1 cellular context compared by ENCODE assay signal in the genomic region with DNA sequence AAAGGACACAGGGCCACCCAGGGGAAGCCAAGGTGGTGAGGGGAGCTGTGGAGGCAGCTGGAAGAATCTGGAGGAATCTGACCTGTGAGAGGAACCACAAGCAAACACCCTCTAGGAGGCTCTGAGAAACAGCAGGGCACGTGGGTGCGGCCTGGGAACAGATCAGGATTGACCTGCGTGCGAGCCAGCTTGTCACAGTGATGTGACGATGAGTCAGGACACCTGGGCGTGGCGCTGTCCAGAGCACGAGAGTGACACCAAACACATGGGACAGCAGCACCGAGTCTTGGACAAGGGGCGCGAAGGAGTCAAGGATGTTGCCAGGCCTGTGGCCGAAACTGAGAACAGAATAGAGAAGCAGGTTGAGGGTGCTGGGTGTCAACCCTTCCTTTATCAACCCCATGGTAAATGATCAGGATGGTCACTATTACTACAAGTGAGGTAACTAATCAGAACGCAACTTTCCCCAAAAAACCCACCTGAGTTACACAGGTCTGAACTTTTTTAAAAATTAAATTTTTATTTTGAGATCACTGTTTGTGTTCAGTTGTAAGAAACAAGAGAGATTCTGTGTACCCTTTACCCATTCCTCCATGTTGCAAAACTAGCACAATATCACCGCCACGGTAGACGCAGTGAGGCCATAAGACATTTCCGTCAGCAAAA.
A peak's percentile ranks its signal among the peaks of the same experiment; 100 is the strongest.
TF ChIP-seq lines count a peak whose summit lies in the region.

No MANE protein-coding gene starts in this region.

TF ChIP-seq in HepG2, 621 proteins besides CTCF, POLR2A, EP300 and RAD21 (continued from another document and continues in another):
- TF ChIP-seq, protein P1, sequence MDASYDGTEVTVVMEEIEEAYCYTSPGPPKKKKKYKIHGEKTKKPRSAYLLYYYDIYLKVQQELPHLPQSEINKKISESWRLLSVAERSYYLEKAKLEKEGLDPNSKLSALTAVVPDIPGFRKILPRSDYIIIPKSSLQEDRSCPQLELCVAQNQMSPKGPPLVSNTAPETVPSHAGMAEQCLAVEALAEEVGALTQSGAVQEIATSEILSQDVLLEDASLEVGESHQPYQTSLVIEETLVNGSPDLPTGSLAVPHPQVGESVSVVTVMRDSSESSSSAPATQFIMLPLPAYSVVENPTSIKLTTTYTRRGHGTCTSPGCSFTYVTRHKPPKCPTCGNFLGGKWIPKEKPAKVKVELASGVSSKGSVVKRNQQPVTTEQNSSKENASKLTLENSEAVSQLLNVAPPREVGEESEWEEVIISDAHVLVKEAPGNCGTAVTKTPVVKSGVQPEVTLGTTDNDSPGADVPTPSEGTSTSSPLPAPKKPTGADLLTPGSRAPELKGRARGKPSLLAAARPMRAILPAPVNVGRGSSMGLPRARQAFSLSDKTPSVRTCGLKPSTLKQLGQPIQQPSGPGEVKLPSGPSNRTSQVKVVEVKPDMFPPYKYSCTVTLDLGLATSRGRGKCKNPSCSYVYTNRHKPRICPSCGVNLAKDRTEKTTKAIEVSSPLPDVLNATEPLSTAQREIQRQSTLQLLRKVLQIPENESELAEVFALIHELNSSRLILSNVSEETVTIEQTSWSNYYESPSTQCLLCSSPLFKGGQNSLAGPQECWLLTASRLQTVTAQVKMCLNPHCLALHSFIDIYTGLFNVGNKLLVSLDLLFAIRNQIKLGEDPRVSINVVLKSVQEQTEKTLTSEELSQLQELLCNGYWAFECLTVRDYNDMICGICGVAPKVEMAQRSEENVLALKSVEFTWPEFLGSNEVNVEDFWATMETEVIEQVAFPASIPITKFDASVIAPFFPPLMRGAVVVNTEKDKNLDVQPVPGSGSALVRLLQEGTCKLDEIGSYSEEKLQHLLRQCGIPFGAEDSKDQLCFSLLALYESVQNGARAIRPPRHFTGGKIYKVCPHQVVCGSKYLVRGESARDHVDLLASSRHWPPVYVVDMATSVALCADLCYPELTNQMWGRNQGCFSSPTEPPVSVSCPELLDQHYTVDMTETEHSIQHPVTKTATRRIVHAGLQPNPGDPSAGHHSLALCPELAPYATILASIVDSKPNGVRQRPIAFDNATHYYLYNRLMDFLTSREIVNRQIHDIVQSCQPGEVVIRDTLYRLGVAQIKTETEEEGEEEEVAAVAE (CRISPR knock-in tag; IDR thresholded peaks at IDR 0.05; ENCODE audit: borderline replicate concordance) = no peak
- no peak for TF ChIP-seq ZNF337 (CRISPR knock-in tag; IDR thresholded peaks at IDR 0.05; ENCODE audit: borderline replicate concordance, low read depth)
- TF ChIP-seq HHEX (CRISPR knock-in tag; IDR thresholded peaks at IDR 0.05) = no peak
- TF ChIP-seq, protein P2, sequence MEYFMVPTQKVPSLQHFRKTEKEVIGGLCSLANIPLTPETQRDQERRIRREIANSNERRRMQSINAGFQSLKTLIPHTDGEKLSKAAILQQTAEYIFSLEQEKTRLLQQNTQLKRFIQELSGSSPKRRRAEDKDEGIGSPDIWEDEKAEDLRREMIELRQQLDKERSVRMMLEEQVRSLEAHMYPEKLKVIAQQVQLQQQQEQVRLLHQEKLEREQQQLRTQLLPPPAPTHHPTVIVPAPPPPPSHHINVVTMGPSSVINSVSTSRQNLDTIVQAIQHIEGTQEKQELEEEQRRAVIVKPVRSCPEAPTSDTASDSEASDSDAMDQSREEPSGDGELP (IDR thresholded peaks at IDR 0.05; ENCODE audit: borderline replicate concordance, low read depth) = peak; percentile 69; the same call in 1 of the 2 replicates
- TF ChIP-seq, protein P3, sequence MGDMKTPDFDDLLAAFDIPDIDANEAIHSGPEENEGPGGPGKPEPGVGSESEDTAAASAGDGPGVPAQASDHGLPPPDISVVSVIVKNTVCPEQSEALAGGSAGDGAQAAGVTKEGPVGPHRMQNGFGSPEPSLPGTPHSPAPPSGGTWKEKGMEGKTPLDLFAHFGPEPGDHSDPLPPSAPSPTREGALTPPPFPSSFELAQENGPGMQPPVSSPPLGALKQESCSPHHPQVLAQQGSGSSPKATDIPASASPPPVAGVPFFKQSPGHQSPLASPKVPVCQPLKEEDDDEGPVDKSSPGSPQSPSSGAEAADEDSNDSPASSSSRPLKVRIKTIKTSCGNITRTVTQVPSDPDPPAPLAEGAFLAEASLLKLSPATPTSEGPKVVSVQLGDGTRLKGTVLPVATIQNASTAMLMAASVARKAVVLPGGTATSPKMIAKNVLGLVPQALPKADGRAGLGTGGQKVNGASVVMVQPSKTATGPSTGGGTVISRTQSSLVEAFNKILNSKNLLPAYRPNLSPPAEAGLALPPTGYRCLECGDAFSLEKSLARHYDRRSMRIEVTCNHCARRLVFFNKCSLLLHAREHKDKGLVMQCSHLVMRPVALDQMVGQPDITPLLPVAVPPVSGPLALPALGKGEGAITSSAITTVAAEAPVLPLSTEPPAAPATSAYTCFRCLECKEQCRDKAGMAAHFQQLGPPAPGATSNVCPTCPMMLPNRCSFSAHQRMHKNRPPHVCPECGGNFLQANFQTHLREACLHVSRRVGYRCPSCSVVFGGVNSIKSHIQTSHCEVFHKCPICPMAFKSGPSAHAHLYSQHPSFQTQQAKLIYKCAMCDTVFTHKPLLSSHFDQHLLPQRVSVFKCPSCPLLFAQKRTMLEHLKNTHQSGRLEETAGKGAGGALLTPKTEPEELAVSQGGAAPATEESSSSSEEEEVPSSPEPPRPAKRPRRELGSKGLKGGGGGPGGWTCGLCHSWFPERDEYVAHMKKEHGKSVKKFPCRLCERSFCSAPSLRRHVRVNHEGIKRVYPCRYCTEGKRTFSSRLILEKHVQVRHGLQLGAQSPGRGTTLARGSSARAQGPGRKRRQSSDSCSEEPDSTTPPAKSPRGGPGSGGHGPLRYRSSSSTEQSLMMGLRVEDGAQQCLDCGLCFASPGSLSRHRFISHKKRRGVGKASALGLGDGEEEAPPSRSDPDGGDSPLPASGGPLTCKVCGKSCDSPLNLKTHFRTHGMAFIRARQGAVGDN (CRISPR knock-in tag; IDR thresholded peaks at IDR 0.05) = peak; percentile 89
- peak; percentile 63; the same call in 1 of the 2 replicates for TF ChIP-seq ZNF891 (CRISPR knock-in tag; IDR thresholded peaks at IDR 0.05)
- no peak for TF ChIP-seq ESRRA (CRISPR knock-in tag; IDR thresholded peaks at IDR 0.05; ENCODE audit: low read depth)
- TF ChIP-seq DMAP1 (CRISPR knock-in tag; IDR thresholded peaks at IDR 0.05) = peak; percentile 59
- peak; percentile 28 for TF ChIP-seq SKI (IDR thresholded peaks at IDR 0.05; ENCODE audit: partially characterized antibody)
- TF ChIP-seq ZNF629 (CRISPR knock-in tag; conservative IDR thresholded peaks at IDR 0.05) = no peak
- TF ChIP-seq TARDBP (CRISPR knock-in tag; IDR thresholded peaks at IDR 0.05) = no peak; the same call in 1 of the 2 replicates
- no peak for TF ChIP-seq IKZF1 (IDR thresholded peaks at IDR 0.05)
- TF ChIP-seq, protein P4, sequence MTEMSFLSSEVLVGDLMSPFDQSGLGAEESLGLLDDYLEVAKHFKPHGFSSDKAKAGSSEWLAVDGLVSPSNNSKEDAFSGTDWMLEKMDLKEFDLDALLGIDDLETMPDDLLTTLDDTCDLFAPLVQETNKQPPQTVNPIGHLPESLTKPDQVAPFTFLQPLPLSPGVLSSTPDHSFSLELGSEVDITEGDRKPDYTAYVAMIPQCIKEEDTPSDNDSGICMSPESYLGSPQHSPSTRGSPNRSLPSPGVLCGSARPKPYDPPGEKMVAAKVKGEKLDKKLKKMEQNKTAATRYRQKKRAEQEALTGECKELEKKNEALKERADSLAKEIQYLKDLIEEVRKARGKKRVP (CRISPR knock-in tag; IDR thresholded peaks at IDR 0.05) = no peak
- TF ChIP-seq, protein P5, sequence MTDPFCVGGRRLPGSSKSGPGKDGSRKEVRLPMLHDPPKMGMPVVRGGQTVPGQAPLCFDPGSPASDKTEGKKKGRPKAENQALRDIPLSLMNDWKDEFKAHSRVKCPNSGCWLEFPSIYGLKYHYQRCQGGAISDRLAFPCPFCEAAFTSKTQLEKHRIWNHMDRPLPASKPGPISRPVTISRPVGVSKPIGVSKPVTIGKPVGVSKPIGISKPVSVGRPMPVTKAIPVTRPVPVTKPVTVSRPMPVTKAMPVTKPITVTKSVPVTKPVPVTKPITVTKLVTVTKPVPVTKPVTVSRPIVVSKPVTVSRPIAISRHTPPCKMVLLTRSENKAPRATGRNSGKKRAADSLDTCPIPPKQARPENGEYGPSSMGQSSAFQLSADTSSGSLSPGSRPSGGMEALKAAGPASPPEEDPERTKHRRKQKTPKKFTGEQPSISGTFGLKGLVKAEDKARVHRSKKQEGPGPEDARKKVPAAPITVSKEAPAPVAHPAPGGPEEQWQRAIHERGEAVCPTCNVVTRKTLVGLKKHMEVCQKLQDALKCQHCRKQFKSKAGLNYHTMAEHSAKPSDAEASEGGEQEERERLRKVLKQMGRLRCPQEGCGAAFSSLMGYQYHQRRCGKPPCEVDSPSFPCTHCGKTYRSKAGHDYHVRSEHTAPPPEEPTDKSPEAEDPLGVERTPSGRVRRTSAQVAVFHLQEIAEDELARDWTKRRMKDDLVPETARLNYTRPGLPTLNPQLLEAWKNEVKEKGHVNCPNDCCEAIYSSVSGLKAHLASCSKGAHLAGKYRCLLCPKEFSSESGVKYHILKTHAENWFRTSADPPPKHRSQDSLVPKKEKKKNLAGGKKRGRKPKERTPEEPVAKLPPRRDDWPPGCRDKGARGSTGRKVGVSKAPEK (CRISPR knock-in tag; IDR thresholded peaks at IDR 0.05; ENCODE audit: borderline replicate concordance) = no peak
- no peak for TF ChIP-seq ZNF501 (CRISPR knock-in tag; IDR thresholded peaks at IDR 0.05)
- TF ChIP-seq TBL1XR1 (IDR thresholded peaks at IDR 0.05; ENCODE audit: borderline replicate concordance, low read length, partially characterized antibody) = no peak
- no peak for TF ChIP-seq SCMH1 (CRISPR knock-in tag; IDR thresholded peaks at IDR 0.05; ENCODE audit: borderline replicate concordance)
- no peak for TF ChIP-seq NFE2L1 (CRISPR knock-in tag; IDR thresholded peaks at IDR 0.05; ENCODE audit: borderline replicate concordance)
- TF ChIP-seq, protein P6, sequence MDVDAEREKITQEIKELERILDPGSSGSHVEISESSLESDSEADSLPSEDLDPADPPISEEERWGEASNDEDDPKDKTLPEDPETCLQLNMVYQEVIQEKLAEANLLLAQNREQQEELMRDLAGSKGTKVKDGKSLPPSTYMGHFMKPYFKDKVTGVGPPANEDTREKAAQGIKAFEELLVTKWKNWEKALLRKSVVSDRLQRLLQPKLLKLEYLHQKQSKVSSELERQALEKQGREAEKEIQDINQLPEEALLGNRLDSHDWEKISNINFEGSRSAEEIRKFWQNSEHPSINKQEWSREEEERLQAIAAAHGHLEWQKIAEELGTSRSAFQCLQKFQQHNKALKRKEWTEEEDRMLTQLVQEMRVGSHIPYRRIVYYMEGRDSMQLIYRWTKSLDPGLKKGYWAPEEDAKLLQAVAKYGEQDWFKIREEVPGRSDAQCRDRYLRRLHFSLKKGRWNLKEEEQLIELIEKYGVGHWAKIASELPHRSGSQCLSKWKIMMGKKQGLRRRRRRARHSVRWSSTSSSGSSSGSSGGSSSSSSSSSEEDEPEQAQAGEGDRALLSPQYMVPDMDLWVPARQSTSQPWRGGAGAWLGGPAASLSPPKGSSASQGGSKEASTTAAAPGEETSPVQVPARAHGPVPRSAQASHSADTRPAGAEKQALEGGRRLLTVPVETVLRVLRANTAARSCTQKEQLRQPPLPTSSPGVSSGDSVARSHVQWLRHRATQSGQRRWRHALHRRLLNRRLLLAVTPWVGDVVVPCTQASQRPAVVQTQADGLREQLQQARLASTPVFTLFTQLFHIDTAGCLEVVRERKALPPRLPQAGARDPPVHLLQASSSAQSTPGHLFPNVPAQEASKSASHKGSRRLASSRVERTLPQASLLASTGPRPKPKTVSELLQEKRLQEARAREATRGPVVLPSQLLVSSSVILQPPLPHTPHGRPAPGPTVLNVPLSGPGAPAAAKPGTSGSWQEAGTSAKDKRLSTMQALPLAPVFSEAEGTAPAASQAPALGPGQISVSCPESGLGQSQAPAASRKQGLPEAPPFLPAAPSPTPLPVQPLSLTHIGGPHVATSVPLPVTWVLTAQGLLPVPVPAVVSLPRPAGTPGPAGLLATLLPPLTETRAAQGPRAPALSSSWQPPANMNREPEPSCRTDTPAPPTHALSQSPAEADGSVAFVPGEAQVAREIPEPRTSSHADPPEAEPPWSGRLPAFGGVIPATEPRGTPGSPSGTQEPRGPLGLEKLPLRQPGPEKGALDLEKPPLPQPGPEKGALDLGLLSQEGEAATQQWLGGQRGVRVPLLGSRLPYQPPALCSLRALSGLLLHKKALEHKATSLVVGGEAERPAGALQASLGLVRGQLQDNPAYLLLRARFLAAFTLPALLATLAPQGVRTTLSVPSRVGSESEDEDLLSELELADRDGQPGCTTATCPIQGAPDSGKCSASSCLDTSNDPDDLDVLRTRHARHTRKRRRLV (CRISPR knock-in tag; IDR thresholded peaks at IDR 0.05) = no peak
- 0 out of 2 replicates have a peak, but pooled peaks have one; percentile 81 for TF ChIP-seq MEIS2 (CRISPR knock-in tag; IDR thresholded peaks at IDR 0.05)
- TF ChIP-seq, protein P7, sequence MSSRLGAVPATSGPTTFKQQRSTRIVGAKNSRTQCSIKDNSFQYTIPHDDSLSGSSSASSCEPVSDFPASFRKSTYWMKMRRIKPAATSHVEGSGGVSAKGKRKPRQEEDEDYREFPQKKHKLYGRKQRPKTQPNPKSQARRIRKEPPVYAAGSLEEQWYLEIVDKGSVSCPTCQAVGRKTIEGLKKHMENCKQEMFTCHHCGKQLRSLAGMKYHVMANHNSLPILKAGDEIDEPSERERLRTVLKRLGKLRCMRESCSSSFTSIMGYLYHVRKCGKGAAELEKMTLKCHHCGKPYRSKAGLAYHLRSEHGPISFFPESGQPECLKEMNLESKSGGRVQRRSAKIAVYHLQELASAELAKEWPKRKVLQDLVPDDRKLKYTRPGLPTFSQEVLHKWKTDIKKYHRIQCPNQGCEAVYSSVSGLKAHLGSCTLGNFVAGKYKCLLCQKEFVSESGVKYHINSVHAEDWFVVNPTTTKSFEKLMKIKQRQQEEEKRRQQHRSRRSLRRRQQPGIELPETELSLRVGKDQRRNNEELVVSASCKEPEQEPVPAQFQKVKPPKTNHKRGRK (CRISPR knock-in tag; IDR thresholded peaks at IDR 0.05) = no peak
- no peak for TF ChIP-seq ZNF547 (CRISPR knock-in tag; IDR thresholded peaks at IDR 0.05)
- peak; percentile 57 for TF ChIP-seq XRCC5 (optimal IDR thresholded peaks at IDR 0.05; ENCODE audit: low read length)
- TF ChIP-seq, protein P8, sequence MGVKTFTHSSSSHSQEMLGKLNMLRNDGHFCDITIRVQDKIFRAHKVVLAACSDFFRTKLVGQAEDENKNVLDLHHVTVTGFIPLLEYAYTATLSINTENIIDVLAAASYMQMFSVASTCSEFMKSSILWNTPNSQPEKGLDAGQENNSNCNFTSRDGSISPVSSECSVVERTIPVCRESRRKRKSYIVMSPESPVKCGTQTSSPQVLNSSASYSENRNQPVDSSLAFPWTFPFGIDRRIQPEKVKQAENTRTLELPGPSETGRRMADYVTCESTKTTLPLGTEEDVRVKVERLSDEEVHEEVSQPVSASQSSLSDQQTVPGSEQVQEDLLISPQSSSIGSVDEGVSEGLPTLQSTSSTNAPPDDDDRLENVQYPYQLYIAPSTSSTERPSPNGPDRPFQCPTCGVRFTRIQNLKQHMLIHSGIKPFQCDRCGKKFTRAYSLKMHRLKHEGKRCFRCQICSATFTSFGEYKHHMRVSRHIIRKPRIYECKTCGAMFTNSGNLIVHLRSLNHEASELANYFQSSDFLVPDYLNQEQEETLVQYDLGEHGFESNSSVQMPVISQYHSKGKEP (CRISPR knock-in tag; IDR thresholded peaks at IDR 0.05) = peak; percentile 89; the same call in 1 of the 2 replicates
- TF ChIP-seq, protein P9, sequence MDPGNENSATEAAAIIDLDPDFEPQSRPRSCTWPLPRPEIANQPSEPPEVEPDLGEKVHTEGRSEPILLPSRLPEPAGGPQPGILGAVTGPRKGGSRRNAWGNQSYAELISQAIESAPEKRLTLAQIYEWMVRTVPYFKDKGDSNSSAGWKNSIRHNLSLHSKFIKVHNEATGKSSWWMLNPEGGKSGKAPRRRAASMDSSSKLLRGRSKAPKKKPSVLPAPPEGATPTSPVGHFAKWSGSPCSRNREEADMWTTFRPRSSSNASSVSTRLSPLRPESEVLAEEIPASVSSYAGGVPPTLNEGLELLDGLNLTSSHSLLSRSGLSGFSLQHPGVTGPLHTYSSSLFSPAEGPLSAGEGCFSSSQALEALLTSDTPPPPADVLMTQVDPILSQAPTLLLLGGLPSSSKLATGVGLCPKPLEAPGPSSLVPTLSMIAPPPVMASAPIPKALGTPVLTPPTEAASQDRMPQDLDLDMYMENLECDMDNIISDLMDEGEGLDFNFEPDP (CRISPR knock-in tag; conservative IDR thresholded peaks at IDR 0.05) = no peak
